Comparison of ENCODE assay signal across 2 cellular contexts in genomic region chr7:102169651-102170416, GRCh38.
TF ChIP-seq lines count a peak whose summit lies in the region.

No MANE protein-coding gene starts in this region.

TF ChIP-seq in GM23338, 12 proteins besides CTCF, POLR2A, EP300 and RAD21:
- TF ChIP-seq ZNF462 (CRISPR knock-in tag; IDR thresholded peaks at IDR 0.05) (no peak), STAT1 (IDR thresholded peaks at IDR 0.05; ENCODE audit: unreplicated experiment) (no peak), ETS1 (IDR thresholded peaks at IDR 0.05) (no peak), NANOG (IDR thresholded peaks at IDR 0.05; ENCODE audit: borderline replicate concordance) (no peak), JUNB (IDR thresholded peaks at IDR 0.05; ENCODE audit: unreplicated experiment) (no peak), ZNF331 (CRISPR knock-in tag; IDR thresholded peaks at IDR 0.05; ENCODE audit: low read depth) (no peak), REST (IDR thresholded peaks at IDR 0.05; ENCODE audit: unreplicated experiment) (no peak), EZH2phosphoT487 (IDR thresholded peaks at IDR 0.05; ENCODE audit: unreplicated experiment) (no peak), POLR2AphosphoS5 (IDR thresholded peaks at IDR 0.05; ENCODE audit: low read depth) (no peak), ZNF114 (CRISPR knock-in tag; IDR thresholded peaks at IDR 0.05) (no peak), EZH2 (IDR thresholded peaks at IDR 0.05; ENCODE audit: low read depth, unreplicated experiment) (no peak), CREB1 (CRISPR knock-in tag; IDR thresholded peaks at IDR 0.05; ENCODE audit: low read depth) (no peak)

TF ChIP-seq in SK-N-SH, 30 proteins besides CTCF, POLR2A, EP300 and RAD21 (continued from another document):
- TF ChIP-seq REST (IDR thresholded peaks at IDR 0.05; ENCODE audit: low read depth, low read length) (no peak), ZBTB33 (IDR thresholded peaks at IDR 0.05; ENCODE audit: borderline replicate concordance, low read depth) (no peak), SMC3 (IDR thresholded peaks at IDR 0.05; ENCODE audit: low read depth, low read length) (no peak), RCOR1 (IDR thresholded peaks at IDR 0.05; ENCODE audit: low read length) (no peak), TAF1 (IDR thresholded peaks at IDR 0.05; ENCODE audit: borderline replicate concordance, low read depth, low read length) (no peak), YY1 (IDR thresholded peaks at IDR 0.05; ENCODE audit: low read depth) (no peak), USF1 (IDR thresholded peaks at IDR 0.05; ENCODE audit: borderline replicate concordance, low read depth) (no peak), TEAD4 (IDR thresholded peaks at IDR 0.05; ENCODE audit: borderline replicate concordance, insufficient read depth) (no peak)
